ENCODE assay signal across 5 cellular contexts in the genomic region with DNA sequence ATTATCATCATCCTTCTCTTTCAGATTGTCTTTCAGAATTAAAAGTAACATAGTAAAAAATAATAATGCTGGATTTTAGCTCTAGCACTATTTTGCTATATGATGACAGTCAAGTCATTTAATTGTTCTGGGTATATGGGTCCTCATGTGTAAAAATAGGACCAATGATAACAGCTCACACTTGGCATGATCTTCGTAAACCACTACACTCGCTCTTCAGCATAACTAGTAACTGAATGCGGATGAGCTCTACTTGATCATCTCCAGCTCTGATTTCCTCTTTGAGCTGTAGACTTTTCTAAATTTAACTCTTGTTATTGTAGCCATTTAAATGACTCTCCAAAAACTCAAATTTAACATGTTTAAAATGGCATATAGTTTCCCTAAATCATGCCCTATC.
"Had no signal": no experiment of that assay in that cellular context is flagged by ENCODE, and none has a peak within 500 bp of the region (broad histone marks: within the 10 kb centered on the region; RNA-seq: fewer than 3 reads in every experiment).

No MANE protein-coding gene starts in this region.

- H2AFZ ChIP-seq: GM23338 had no signal

- ATAC-seq: GM23338, K562 had no signal

- DNase-seq: H9, HCEC 1CT, IMR-90 had no signal

- H3K4me2 ChIP-seq: GM23338 had no signal

- H3K4me3 ChIP-seq: GM23338, K562 had no signal
